Comparison of ENCODE assay signal across 27 cellular contexts in genomic region chr20:40258931-40259330, GRCh38.
"Had no signal": no experiment of that assay in that cellular context is flagged by ENCODE, and none has a peak within 500 bp of the region (broad histone marks: within the 10 kb centered on the region; RNA-seq: fewer than 3 reads in every experiment).

No MANE protein-coding gene starts in this region.

- H3K27me3 ChIP-seq: colonic mucosa, esophagus squamous epithelium, gastrocnemius medialis, gastroesophageal sphincter had no signal

- H3K4me3 ChIP-seq: colonic mucosa, coronary artery, dorsolateral prefrontal cortex, esophagus squamous epithelium, gastrocnemius medialis, gastroesophageal sphincter, heart left ventricle, heart right ventricle had no signal

- H3K4me1 ChIP-seq: colonic mucosa, foreskin keratinocyte, gastroesophageal sphincter had no signal

- DNase-seq: colonic mucosa; cortex of kidney; dermis blood vessel endothelial cell; dorsolateral prefrontal cortex; effector CD4-positive, alpha-beta T cell; effector CD8-positive, alpha-beta T cell; effector memory CD4-positive, alpha-beta T cell; effector memory CD8-positive, alpha-beta T cell; endodermal cell; erythroblast; esophagus squamous epithelium; foreskin fibroblast; foreskin keratinocyte; foreskin melanocyte; gastrocnemius medialis; glutamatergic neuron; head of caudate nucleus; heart left ventricle; heart right ventricle had no signal

- H3K36me3 ChIP-seq: colonic mucosa, esophagus squamous epithelium, gastrocnemius medialis, gastroesophageal sphincter, heart left ventricle, heart right ventricle had no signal

- ATAC-seq: effector memory CD8-positive, alpha-beta T cell; esophagus mucosa; foreskin keratinocyte; gastrocnemius medialis; gastroesophageal sphincter; heart left ventricle; heart right ventricle had no signal

- H3K27ac ChIP-seq: colonic mucosa, coronary artery, dorsolateral prefrontal cortex, epithelial cell of prostate, esophagus squamous epithelium, foreskin keratinocyte, gastrocnemius medialis, gastroesophageal sphincter, heart left ventricle, heart right ventricle had no signal

- FAIRE-seq: colon, endometrium, endothelial cell of umbilical vein, frontal cortex had no signal

- H3K9me3 ChIP-seq: colonic mucosa, esophagus squamous epithelium, gastrocnemius medialis, gastroesophageal sphincter, heart left ventricle, heart right ventricle had no signal
